ENCODE assay signal across 12 cellular contexts in the genomic region with DNA sequence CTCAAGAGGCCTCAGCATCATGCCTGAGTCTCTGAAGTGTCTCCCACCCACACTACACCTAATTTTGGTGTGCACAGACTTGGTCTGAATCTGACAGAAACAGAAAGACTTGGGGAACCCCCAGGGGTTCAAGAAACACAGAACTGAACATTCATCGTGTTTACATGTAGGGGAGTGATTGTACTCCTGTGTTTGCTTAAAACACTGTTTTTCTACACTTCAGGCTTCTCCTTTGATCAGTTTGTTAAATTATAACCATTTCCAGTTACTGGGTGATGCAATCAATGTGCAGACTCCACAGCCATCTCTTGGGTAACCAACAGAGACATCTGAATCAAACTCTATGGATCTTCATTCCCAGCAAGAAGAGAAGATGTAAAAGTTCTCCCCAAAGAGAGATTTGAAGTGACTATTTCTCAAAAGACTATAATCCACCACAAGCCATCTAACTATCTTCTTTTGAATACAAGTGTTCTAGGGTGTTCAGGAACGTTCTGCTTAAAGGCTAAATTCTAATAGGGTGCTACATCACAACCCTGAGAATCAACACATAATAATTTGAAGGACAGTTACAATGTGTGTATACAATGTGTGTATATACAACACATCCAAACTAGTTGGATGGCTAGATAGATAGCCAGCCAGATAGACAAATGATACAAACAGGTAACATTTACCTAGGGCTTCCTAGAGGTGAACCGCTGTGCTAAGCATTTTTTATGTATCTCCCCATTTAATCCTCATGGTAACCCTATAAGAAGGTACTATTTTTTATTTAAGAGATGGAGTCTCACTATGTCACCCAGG. TPM values are rescaled to one million over a fixed set of nuclear protein-coding genes. Genes with fewer than 3 reads are reported as not detected.
A peak's percentile ranks its signal among the peaks of the same experiment; 100 is the strongest.
DNase-seq lines count a peak whose midpoint lies in the region; ATAC-seq and TF ChIP-seq lines count a peak whose summit lies in the region.
"Had no signal": no experiment of that assay in that cellular context is flagged by ENCODE, and none has a peak within 500 bp of the region (broad histone marks: within the 10 kb centered on the region; RNA-seq: fewer than 3 reads in every experiment).

No MANE protein-coding gene starts in this region.

- H3K18ac ChIP-seq in mesenchymal stem cell (ENCODE audit: low read depth in 1 of 2, low read length in 2 of 2), result no peak overlapping the region

- no peak overlapping the region for H3K4me3 Mint-ChIP-seq in activated CD4-positive, alpha-beta T cell treated with anti-CD3 and anti-CD28 coated beads for 36 hours
- H3K4me3 Mint-ChIP-seq: brain had no signal

- no peak overlapping the region for H3K4ac ChIP-seq in mesenchymal stem cell (ENCODE audit: low read depth in 1 of 2, low read length in 2 of 2)

- H3K27me3 ChIP-seq in mesenchymal stem cell (ENCODE audit: control insufficient read depth in 1 of 2, insufficient read depth in 1 of 2, low read length in 2 of 2), result no peaks in the 10 kb centered on the region

- H3K27ac ChIP-seq in mesenchymal stem cell (ENCODE audit: low read length, poor library complexity, severe bottlenecking), result peak overlapping the region; percentile 69
- H3K27ac ChIP-seq: VCaP had no signal

- H3K14ac ChIP-seq in mesenchymal stem cell (ENCODE audit: low read length in 2 of 2), result no peak overlapping the region

- H3K9ac ChIP-seq in mesenchymal stem cell (ENCODE audit: low read length), result no peak overlapping the region

- H3K4me3 ChIP-seq in mesenchymal stem cell (ENCODE audit: insufficient read depth in 1 of 2, low read depth in 1 of 2, low read length in 2 of 2) (no peak overlapping the region), foreskin fibroblast (ENCODE audit: low read depth in 1 of 2, low read length in 2 of 2) (no peak overlapping the region)

- H3K23ac ChIP-seq in mesenchymal stem cell (ENCODE audit: low read length in 2 of 2), result no peak overlapping the region

- peak; percentile 95 for ATAC-seq in activated CD4-positive, alpha-beta T cell treated with anti-CD3 and anti-CD28 coated beads for 36 hours
- ATAC-seq in GM21717 (IDR thresholded peaks at IDR 0.05; ENCODE audit: unreplicated experiment) (peak; percentile 87), HG03558 (IDR thresholded peaks at IDR 0.05; ENCODE audit: extremely low read depth, unreplicated experiment) (peak; percentile 63)
- ATAC-seq: right cardiac atrium had no signal

- no peaks in the 10 kb centered on the region for H3K36me3 ChIP-seq in mesenchymal stem cell (ENCODE audit: control insufficient read depth in 1 of 2, insufficient read depth in 2 of 2, low read depth in 1 of 2, low read length in 2 of 2)

- no peaks in the 10 kb centered on the region for H3K36me3 Mint-ChIP-seq in activated CD4-positive, alpha-beta T cell treated with anti-CD3 and anti-CD28 coated beads for 36 hours (ENCODE audit: low read depth)

- no peaks in the 10 kb centered on the region for H3K27me3 Mint-ChIP-seq in activated CD4-positive, alpha-beta T cell treated with anti-CD3 and anti-CD28 coated beads for 36 hours

- peak; percentile 49 for DNase-seq in activated CD4-positive, alpha-beta T cell treated with anti-CD3 and anti-CD28 coated beads for 36 hours
- no peak for DNase-seq in activated CD4-positive, alpha-beta T cell treated with anti-CD3 and anti-CD28 coated beads for 48 hours
- DNase-seq in mesenchymal stem cell (no peak), foreskin fibroblast (no peak), NCI-H345 (lab: John Stamatoyannopoulos, UW) (no peak), hippocampal formation (lab: John Stamatoyannopoulos, UW) (no peak)
- DNase-seq: mammary epithelial cell had no signal

- H3K4me2 ChIP-seq in mesenchymal stem cell (ENCODE audit: low read length, poor library complexity, severe bottlenecking), result peak overlapping the region; percentile 57

- CTCF ChIA-PET in activated CD4-positive, alpha-beta T cell treated with anti-CD3 and anti-CD28 coated beads for 36 hours (lab: Charles Lee), result interaction anchor here (1.1 to 1.9 kb wide), 2 partner anchors 15 to 16 kb away, joined by 6 to 8 read pairs; no protein-coding TSS in a partner anchor

- no peak overlapping the region for H2BK12ac ChIP-seq in mesenchymal stem cell (ENCODE audit: low read length in 2 of 2)

- H2BK120ac ChIP-seq in mesenchymal stem cell (ENCODE audit: low read depth, low read length), result no peak overlapping the region

- H3K4me1 ChIP-seq in mesenchymal stem cell (ENCODE audit: control insufficient read depth, insufficient read depth, low read depth, low read length), result peaks cover 5% of the 10 kb centered on the region

- POLR2A ChIA-PET in activated CD4-positive, alpha-beta T cell treated with anti-CD3 and anti-CD28 coated beads for 36 hours (lab: Charles Lee), result no interaction called here

- H2AK5ac ChIP-seq in mesenchymal stem cell (ENCODE audit: low read length, severe bottlenecking), result no peak overlapping the region

- H3K27ac Mint-ChIP-seq in activated CD4-positive, alpha-beta T cell treated with anti-CD3 and anti-CD28 coated beads for 36 hours, result peak overlapping the region; percentile 74
- H3K27ac Mint-ChIP-seq: brain had no signal

- peaks cover 8% of the 10 kb centered on the region for H3K4me1 Mint-ChIP-seq in activated CD4-positive, alpha-beta T cell treated with anti-CD3 and anti-CD28 coated beads for 36 hours
- H3K4me1 Mint-ChIP-seq: brain had no signal

- no peak overlapping the region for H4K91ac ChIP-seq in mesenchymal stem cell (ENCODE audit: low read length)

- no peak overlapping the region for H2AFZ ChIP-seq in mesenchymal stem cell (ENCODE audit: low read depth, low read length)

- H3K9me3 ChIP-seq in mesenchymal stem cell (ENCODE audit: control insufficient read depth, low read length), result no peaks in the 10 kb centered on the region

- H3K9me3 Mint-ChIP-seq in activated CD4-positive, alpha-beta T cell treated with anti-CD3 and anti-CD28 coated beads for 36 hours (ENCODE audit: low read depth), result no peaks in the 10 kb centered on the region
- H3K9me3 Mint-ChIP-seq: brain had no signal

- 80% methylated on average over 1 of the region's 3 CpGs for WGBS in mesenchymal stem cell

- no peak for TF ChIP-seq CTCF in foreskin fibroblast (IDR thresholded peaks at IDR 0.05; ENCODE audit: low read depth, low read length)

- H4K8ac ChIP-seq in mesenchymal stem cell (ENCODE audit: low read length), result no peak overlapping the region

- intact Hi-C loops in activated CD4-positive, alpha-beta T cell treated with anti-CD3 and anti-CD28 coated beads for 36 hours (cut with DNase I, micrococcal nuclease), result loop anchor here (1.0 kb wide), 3 partner anchors 12 to 15 kb away; no protein-coding TSS in a partner anchor

- no peak overlapping the region for H2BK15ac ChIP-seq in mesenchymal stem cell (ENCODE audit: low read depth, poor library complexity, severe bottlenecking)

- H2BK5ac ChIP-seq in mesenchymal stem cell (ENCODE audit: low read depth, low read length, poor library complexity, severe bottlenecking), result peak overlapping the region; percentile 79

- H3K79me1 ChIP-seq in mesenchymal stem cell (replicated peaks; ENCODE audit: low read length, poor library complexity, severe bottlenecking), result no peaks in the 10 kb centered on the region

RNA-seq across cellular contexts. Expression of a gene that starts 34.2 kb away (rescaled TPM):
- 1 to 10 TPM; 6.6 to 7.0 TPM for total RNA-seq in activated CD4-positive, alpha-beta T cell treated with anti-CD3 and anti-CD28 coated beads for 36 hours
- 0.59 TPM for polyA plus RNA-seq in mesenchymal stem cell (2013, experiment 1 of 2)
- polyA plus RNA-seq in mesenchymal stem cell (2013, experiment 2 of 2), result 0.67 TPM
